Comparison of ENCODE assay signal across 8 cellular contexts in genomic region chr4:40576651-40577480, GRCh38. TPM values are rescaled to one million over a fixed set of nuclear protein-coding genes. Genes with fewer than 3 reads are reported as not detected.
A peak's percentile ranks its signal among the peaks of the same experiment; 100 is the strongest.
DNase-seq lines count a peak whose midpoint lies in the region; ATAC-seq and TF ChIP-seq lines count a peak whose summit lies in the region.

No MANE protein-coding gene starts in this region.

- H3K4me3 ChIP-seq in HUES6 (ENCODE audit: low read depth, low read length) (no peak overlapping the region), epithelial cell of proximal tubule (ENCODE audit: low read depth, low read length) (peak overlapping the region; percentile 38), HAP-1 (no peak overlapping the region)

- intact Hi-C loops in activated CD4-positive, alpha-beta memory T cell treated with anti-CD3 and anti-CD28 coated beads for 36 hours (cut with micrococcal nuclease): no loop called here

- H3K4me1 Mint-ChIP-seq in activated CD4-positive, alpha-beta memory T cell treated with anti-CD3 and anti-CD28 coated beads for 36 hours (ENCODE audit: low read depth): peaks cover 29% of the 10 kb centered on the region
- H3K4me1 Mint-ChIP-seq in activated CD4-positive, alpha-beta memory T cell treated with anti-CD3 and anti-CD28 coated beads, Interleukin-2, amount 10 ng/mL, durations not matched to agents 7 days and 5 days: peaks cover 23% of the 10 kb centered on the region

- H3K27me3 ChIP-seq in HUES6 (ENCODE audit: control insufficient read depth, insufficient read depth, low read length): no peaks in the 10 kb centered on the region
- H3K27me3 ChIP-seq in HAP-1 (ENCODE audit: low read depth): no peaks in the 10 kb centered on the region

- TF ChIP-seq CTCF in epithelial cell of proximal tubule (conservative IDR thresholded peaks at IDR 0.05; ENCODE audit: low read depth, low read length): no peak

- CTCF ChIA-PET in activated CD4-positive, alpha-beta memory T cell treated with anti-CD3 and anti-CD28 coated beads for 36 hours (lab: Charles Lee): no interaction called here
- CTCF ChIA-PET in activated CD4-positive, alpha-beta memory T cell treated with anti-CD3 and anti-CD28 coated beads, Interleukin-2, amount 10 ng/mL, durations not matched to agents 7 days and 5 days (lab: Charles Lee): no interaction called here

- no peaks in the 10 kb centered on the region for H3K36me3 Mint-ChIP-seq in activated CD4-positive, alpha-beta memory T cell treated with anti-CD3 and anti-CD28 coated beads for 36 hours
- H3K36me3 Mint-ChIP-seq in activated CD4-positive, alpha-beta memory T cell treated with anti-CD3 and anti-CD28 coated beads, Interleukin-2, amount 10 ng/mL, durations not matched to agents 7 days and 5 days (ENCODE audit: low read depth): no peaks in the 10 kb centered on the region

- peak; percentile 60 for ATAC-seq in GM21717 (IDR thresholded peaks at IDR 0.05; ENCODE audit: unreplicated experiment)

- peak overlapping the region; percentile 10 for H3K27ac ChIP-seq in HUES6 (ENCODE audit: low read depth, low read length)

- H3K27ac Mint-ChIP-seq in activated CD4-positive, alpha-beta memory T cell treated with anti-CD3 and anti-CD28 coated beads for 36 hours: no peak overlapping the region
- no peak overlapping the region for H3K27ac Mint-ChIP-seq in activated CD4-positive, alpha-beta memory T cell treated with anti-CD3 and anti-CD28 coated beads, Interleukin-2, amount 10 ng/mL, durations not matched to agents 7 days and 5 days

- H3K9ac ChIP-seq in HUES6 (ENCODE audit: low read length): peak overlapping the region; percentile 4

- H3K4me1 ChIP-seq in HUES6 (ENCODE audit: control insufficient read depth, insufficient read depth, low read length) (peaks cover 25% of the 10 kb centered on the region), HAP-1 (no peaks in the 10 kb centered on the region)

- DNase-seq in activated CD4-positive, alpha-beta memory T cell treated with anti-CD3 and anti-CD28 coated beads for 36 hours: peak; percentile 26
- no peak for DNase-seq in activated CD4-positive, alpha-beta memory T cell treated with anti-CD3 and anti-CD28 coated beads, Interleukin-2, amount 10 ng/mL, durations not matched to agents 7 days and 5 days
- peak; percentile 79 for DNase-seq in SK-MEL-5 (ENCODE audit: low read depth, low spot score)
- peak; percentile 100 for DNase-seq in epithelial cell of proximal tubule (ENCODE audit: low read depth)
- peak; percentile 39 for DNase-seq in myocyte (ENCODE audit: low read depth)
- no peak for DNase-seq in HAP-1 (ENCODE audit: low spot score in 2 of 2)

- H3K9me3 ChIP-seq in HUES6 (ENCODE audit: control insufficient read depth, insufficient read depth, low read depth, low read length) (no peaks in the 10 kb centered on the region), HAP-1 (no peaks in the 10 kb centered on the region)

- no peak overlapping the region for H3K4me3 Mint-ChIP-seq in activated CD4-positive, alpha-beta memory T cell treated with anti-CD3 and anti-CD28 coated beads for 36 hours
- H3K4me3 Mint-ChIP-seq in activated CD4-positive, alpha-beta memory T cell treated with anti-CD3 and anti-CD28 coated beads, Interleukin-2, amount 10 ng/mL, durations not matched to agents 7 days and 5 days: no peak overlapping the region

- H3K9me3 Mint-ChIP-seq in activated CD4-positive, alpha-beta memory T cell treated with anti-CD3 and anti-CD28 coated beads for 36 hours: no peaks in the 10 kb centered on the region
- H3K9me3 Mint-ChIP-seq in activated CD4-positive, alpha-beta memory T cell treated with anti-CD3 and anti-CD28 coated beads, Interleukin-2, amount 10 ng/mL, durations not matched to agents 7 days and 5 days: no peaks in the 10 kb centered on the region

- H3K36me3 ChIP-seq in HUES6 (ENCODE audit: control insufficient read depth, insufficient read depth, low read length) (no peaks in the 10 kb centered on the region; the same call in 1 of the 2 replicates), HAP-1 (replicated peaks) (no peaks in the 10 kb centered on the region)

- POLR2A ChIA-PET in activated CD4-positive, alpha-beta memory T cell treated with anti-CD3 and anti-CD28 coated beads for 36 hours (lab: Charles Lee): no interaction called here
- POLR2A ChIA-PET in activated CD4-positive, alpha-beta memory T cell treated with anti-CD3 and anti-CD28 coated beads, Interleukin-2, amount 10 ng/mL, durations not matched to agents 7 days and 5 days (lab: Charles Lee): interaction anchor here (1.1 kb wide), 1 partner anchor 12 kb away, joined by 3 read pairs; no protein-coding TSS in a partner anchor

- no peaks in the 10 kb centered on the region for H3K27me3 Mint-ChIP-seq in activated CD4-positive, alpha-beta memory T cell treated with anti-CD3 and anti-CD28 coated beads for 36 hours
- H3K27me3 Mint-ChIP-seq in activated CD4-positive, alpha-beta memory T cell treated with anti-CD3 and anti-CD28 coated beads, Interleukin-2, amount 10 ng/mL, durations not matched to agents 7 days and 5 days: peaks cover 1% of the 10 kb centered on the region

- in situ Hi-C loops in SK-MEL-5 (cut with HindIII; ENCODE audit: low pct_unique_long_range_greater_than_20kb, low sequenced_read_pairs) (no loop called here), HAP-1 (cut with MboI; ENCODE audit: low sequenced_read_pairs) (no loop called here)

RNA-seq across cellular contexts. Expression of gene RBM47, which starts 52.8 kb away (rescaled TPM):
- 1 to 10 TPM; 1.7 to 2.6 TPM for total RNA-seq in activated CD4-positive, alpha-beta memory T cell treated with anti-CD3 and anti-CD28 coated beads for 36 hours
- 1 to 10 TPM; 2.1 to 2.2 TPM for total RNA-seq in activated CD4-positive, alpha-beta memory T cell treated with anti-CD3 and anti-CD28 coated beads, Interleukin-2, amount 10 ng/mL, durations not matched to agents 7 days and 5 days
- 7.2 and 7.5 TPM in 2 replicates for total RNA-seq in SK-MEL-5 (2014; rRNA removed; shearing (Covaris generic))
- 15.4 and 20.9 TPM in 2 replicates for polyA plus RNA-seq in SK-MEL-5 (2015; cell fraction: cytosol; rRNA removed)
- polyA plus RNA-seq in SK-MEL-5 (2015; cell fraction: nucleus; rRNA removed): 4.7 and 6.1 TPM in 2 replicates
- 33.1 and 42.9 TPM in 2 replicates for total RNA-seq in epithelial cell of proximal tubule
- total RNA-seq in myocyte: not detected in 2 replicates
- polyA plus RNA-seq in myocyte (2012): not detected

Comparison
In these comparisons a context has a peak if more than half of its experiments do, and no peak if none do; other contexts are left out.
1. DNase-seq: peak in activated CD4-positive, alpha-beta memory T cell treated with anti-CD3 and anti-CD28 coated beads for 36 hours (single experiment), SK-MEL-5 (single experiment), epithelial cell of proximal tubule (single experiment) and myocyte (single experiment); none in activated CD4-positive, alpha-beta memory T cell treated with anti-CD3 and anti-CD28 coated beads, Interleukin-2, amount 10 ng/mL, durations not matched to agents 7 days and 5 days (single experiment) and HAP-1 (0 of 2).